In genomic region chr2:42199002-42199401, GRCh38 we compare ENCODE assay signal across 25 cellular contexts. TPM values are rescaled to one million over a fixed set of nuclear protein-coding genes. Genes with fewer than 3 reads are reported as not detected.
A peak's percentile ranks its signal among the peaks of the same experiment; 100 is the strongest.
DNase-seq lines count a peak whose midpoint lies in the region; ATAC-seq, FAIRE-seq and TF ChIP-seq lines count a peak whose summit lies in the region.
"Had no signal": no experiment of that assay in that cellular context is flagged by ENCODE, and none has a peak within 500 bp of the region (broad histone marks: within the 10 kb centered on the region; RNA-seq: fewer than 3 reads in every experiment).

No MANE protein-coding gene starts in this region.

- no peaks in the 10 kb centered on the region for H3K27me3 ChIP-seq in OCI-LY3 (ENCODE audit: low read depth, low read length)
- H3K27me3 ChIP-seq: BE2C, body of pancreas, MG63, Peyer's patch had no signal

- H3K79me2 ChIP-seq in OCI-LY3 (ENCODE audit: low read length) = peaks cover 87% of the 10 kb centered on the region

- ATAC-seq in activated T-cell treated with anti-CD3 and anti-CD28 coated beads, Interleukin-2, amount 50 U/mL, for 72 hours (replicated peaks in 1 of 2) = peak; percentile 43 to 71
- no peak for ATAC-seq in stimulated activated memory B cell treated with anti-CD40 and anti-IgM and Interleukin-4, amounts not matched to agents 10 μg/mL and 1 μg/mL and 100 μg/mL, for 72 hours
- ATAC-seq in HG03342 (IDR thresholded peaks at IDR 0.05; ENCODE audit: unreplicated experiment) = no peak
- ATAC-seq: body of pancreas; naive thymus-derived CD8-positive, alpha-beta T cell had no signal

- H3K9me3 ChIP-seq in OCI-LY3 (ENCODE audit: insufficient read depth, low read length) (no peaks in the 10 kb centered on the region), kidney (ENCODE audit: control insufficient read depth in 1 of 2, low read length in 2 of 2) (no peaks in the 10 kb centered on the region)
- H3K9me3 ChIP-seq: BE2C, body of pancreas, left ventricle myocardium inferior, MG63, Peyer's patch had no signal

- H3K9me3 Mint-ChIP-seq in activated T-cell treated with anti-CD3 and anti-CD28 coated beads, Interleukin-2, amount 50 U/mL, for 72 hours = peaks cover 0 to 2% of the 10 kb centered on the region in 2 donors
- no peaks in the 10 kb centered on the region for H3K9me3 Mint-ChIP-seq in chondrocyte (ENCODE audit: low read depth)
- peaks cover 4% of the 10 kb centered on the region for H3K9me3 Mint-ChIP-seq in stimulated activated memory B cell treated with anti-CD40 and anti-IgM and Interleukin-4, amounts not matched to agents 10 μg/mL and 1 μg/mL and 100 μg/mL, for 72 hours
- H3K9me3 Mint-ChIP-seq: naive thymus-derived CD8-positive, alpha-beta T cell had no signal

- H3K9ac ChIP-seq in OCI-LY3 (ENCODE audit: low read length) (no peak overlapping the region), kidney (ENCODE audit: low read length in 2 of 2) (no peak overlapping the region)

- peak overlapping the region; percentile 29 for H3K27ac Mint-ChIP-seq in activated T-cell treated with anti-CD3 and anti-CD28 coated beads, Interleukin-2, amount 50 U/mL, for 72 hours
- peak overlapping the region; percentile 77 for H3K27ac Mint-ChIP-seq in chondrocyte (ENCODE audit: unreplicated experiment)
- H3K27ac Mint-ChIP-seq in stimulated activated memory B cell treated with anti-CD40 and anti-IgM and Interleukin-4, amounts not matched to agents 10 μg/mL and 1 μg/mL and 100 μg/mL, for 72 hours = peak overlapping the region; percentile 43

- intact Hi-C loops in kidney (cut with DNase I) = no loop called here

- no peak overlapping the region for H2AFZ ChIP-seq in OCI-LY3 (ENCODE audit: low read depth, low read length)

- H3K4me1 Mint-ChIP-seq in activated T-cell treated with anti-CD3 and anti-CD28 coated beads, Interleukin-2, amount 50 U/mL, for 72 hours (ENCODE audit: low read depth) = peaks cover 40% of the 10 kb centered on the region
- peaks cover 70% of the 10 kb centered on the region for H3K4me1 Mint-ChIP-seq in chondrocyte (ENCODE audit: low read depth)
- peaks cover 60% of the 10 kb centered on the region for H3K4me1 Mint-ChIP-seq in stimulated activated memory B cell treated with anti-CD40 and anti-IgM and Interleukin-4, amounts not matched to agents 10 μg/mL and 1 μg/mL and 100 μg/mL, for 72 hours

- no peak for FAIRE-seq in kidney (lab: Jason Lieb, UNC)
- FAIRE-seq: H54 had no signal

- no peak overlapping the region for H3K4me3 ChIP-seq in OCI-LY3 (ENCODE audit: low read length)
- H3K4me3 ChIP-seq in kidney (ENCODE audit: low read length in 2 of 2) = no peak overlapping the region
- H3K4me3 ChIP-seq: body of pancreas, left ventricle myocardium inferior, MG63, Peyer's patch had no signal

- peak overlapping the region in 1 of 2 donors; percentile 19 for H3K4me3 Mint-ChIP-seq in activated T-cell treated with anti-CD3 and anti-CD28 coated beads, Interleukin-2, amount 50 U/mL, for 72 hours
- H3K4me3 Mint-ChIP-seq in chondrocyte (ENCODE audit: unreplicated experiment) = no peak overlapping the region
- H3K4me3 Mint-ChIP-seq in stimulated activated memory B cell treated with anti-CD40 and anti-IgM and Interleukin-4, amounts not matched to agents 10 μg/mL and 1 μg/mL and 100 μg/mL, for 72 hours = no peak overlapping the region
- H3K4me3 Mint-ChIP-seq: mesothelial cell of epicardium had no signal

- peaks cover 71% of the 10 kb centered on the region for H4K20me1 ChIP-seq in OCI-LY3 (ENCODE audit: insufficient read depth, low read length)

- H3K4me1 ChIP-seq in OCI-LY3 (ENCODE audit: low read length) (peaks cover 39% of the 10 kb centered on the region), kidney (ENCODE audit: control insufficient read depth in 1 of 2, insufficient read depth in 1 of 2, low read depth in 1 of 2, low read length in 2 of 2) (peaks cover 6 to 11% of the 10 kb centered on the region in 2 donors)

- no peaks in the 10 kb centered on the region for H3K27me3 Mint-ChIP-seq in activated T-cell treated with anti-CD3 and anti-CD28 coated beads, Interleukin-2, amount 50 U/mL, for 72 hours (ENCODE audit: low read depth)
- H3K27me3 Mint-ChIP-seq in chondrocyte (ENCODE audit: low read depth) = no peaks in the 10 kb centered on the region
- no peaks in the 10 kb centered on the region for H3K27me3 Mint-ChIP-seq in stimulated activated memory B cell treated with anti-CD40 and anti-IgM and Interleukin-4, amounts not matched to agents 10 μg/mL and 1 μg/mL and 100 μg/mL, for 72 hours
- H3K27me3 Mint-ChIP-seq: naive thymus-derived CD8-positive, alpha-beta T cell had no signal

- no peak for DNase-seq in activated T-cell treated with anti-CD3 and anti-CD28 coated beads, Interleukin-2, amount 50 U/mL, for 72 hours
- DNase-seq in activated T-cell treated with anti-CD3 and anti-CD28 coated beads, Interleukin-2, amount 50 U/mL, for 48 hours = no peak
- DNase-seq in chondrocyte (ENCODE audit: low spot score) = no peak
- DNase-seq in kidney = no peak
- no peak for DNase-seq in NK-92 treated with Interleukin-12 subunit alpha and Interleukin-12 subunit beta, amount 100 ng/mL, for 24 hours (lab: John Stamatoyannopoulos, UW)
- DNase-seq: activated CD8-positive, alpha-beta memory T cell treated with anti-CD3 and anti-CD28 coated beads for 24 hours; BE2C; body of pancreas; DMS79; GDM1; KG1; left ventricle myocardium inferior; MG63; naive thymus-derived CD8-positive, alpha-beta T cell; NCI-H1417; NCI-H2029 treated with DMSO at 0.1 percent for 48 hours; NCI-H69; Peyer's patch; SHP77 treated with DMSO at 0.1 percent for 48 hours; stimulated activated CD8-positive, alpha-beta memory T cell treated with anti-CD3 and anti-CD28 coated beads, Interleukin-4, amount 100 ng/mL, for 48 hours had no signal

- H3K27ac ChIP-seq in OCI-LY3 (ENCODE audit: low read length) (no peak overlapping the region), kidney (ENCODE audit: low read depth in 2 of 2, low read length in 2 of 2) (no peak overlapping the region)
- H3K27ac ChIP-seq: body of pancreas, left ventricle myocardium inferior, Peyer's patch had no signal

- TF ChIP-seq CTCF in OCI-LY3 (IDR thresholded peaks at IDR 0.05; ENCODE audit: low read depth, low read length) = no peak
- TF ChIP-seq CTCF in chondrocyte (IDR thresholded peaks at IDR 0.05) = no peak
- TF ChIP-seq CTCF in kidney (IDR thresholded peaks at IDR 0.05; ENCODE audit: borderline replicate concordance, extremely low read depth, insufficient read depth) = no peak

- H3K36me3 ChIP-seq in OCI-LY3 (replicated peaks; ENCODE audit: low read depth, low read length) (no peaks in the 10 kb centered on the region), kidney (ENCODE audit: control insufficient read depth in 1 of 2, insufficient read depth in 2 of 2, low read length in 2 of 2) (no peaks in the 10 kb centered on the region)
- H3K36me3 ChIP-seq: BE2C, left ventricle myocardium inferior, MG63, Peyer's patch had no signal

- peak overlapping the region; percentile 20; the same call in 1 of the 2 replicates for H3K4me2 ChIP-seq in OCI-LY3 (ENCODE audit: low read length)

- no peaks in the 10 kb centered on the region for H3K36me3 Mint-ChIP-seq in activated T-cell treated with anti-CD3 and anti-CD28 coated beads, Interleukin-2, amount 50 U/mL, for 72 hours (ENCODE audit: insufficient read depth in 2 of 2)
- H3K36me3 Mint-ChIP-seq in chondrocyte (ENCODE audit: low read depth) = no peaks in the 10 kb centered on the region
- H3K36me3 Mint-ChIP-seq in stimulated activated memory B cell treated with anti-CD40 and anti-IgM and Interleukin-4, amounts not matched to agents 10 μg/mL and 1 μg/mL and 100 μg/mL, for 72 hours = peaks cover 19% of the 10 kb centered on the region

RNA-seq across cellular contexts. Expression of gene EML4, which starts 29.8 kb away (rescaled TPM):
- total RNA-seq in activated T-cell treated with anti-CD3 and anti-CD28 coated beads, Interleukin-2, amount 50 U/mL, for 72 hours = 10 to 100 TPM; 79.2 to 82.2 TPM
- 49.5 to 50.0 TPM (median 49.9 TPM) in 3 replicates for total RNA-seq in chondrocyte
- total RNA-seq in kidney = 53.6 TPM
- 13.0 TPM for polyA plus RNA-seq in kidney (ENCODE audit: insufficient read depth, low read depth, low replicate concordance)

Comparison
In these comparisons a context has a peak if more than half of its experiments do, and no peak if none do; other contexts are left out.
1. ATAC-seq: peak in activated T-cell treated with anti-CD3 and anti-CD28 coated beads, Interleukin-2, amount 50 U/mL, for 72 hours (2 of 2); none in stimulated activated memory B cell treated with anti-CD40 and anti-IgM and Interleukin-4, amounts not matched to agents 10 μg/mL and 1 μg/mL and 100 μg/mL, for 72 hours (single experiment) and HG03342 (single experiment).
2. Peak in every context shown above with its lines, with median percentiles within 50 percentile points of each other: H3K27ac Mint-ChIP-seq.